10 cellular contexts compared by ENCODE assay signal in genomic region chr19:16398530-16399241, GRCh38.
DNase-seq lines count a peak whose midpoint lies in the region; ATAC-seq, FAIRE-seq and TF ChIP-seq lines count a peak whose summit lies in the region.
"Had no signal": no experiment of that assay in that cellular context is flagged by ENCODE, and none has a peak within 500 bp of the region (broad histone marks: within the 10 kb centered on the region; RNA-seq: fewer than 3 reads in every experiment).

No MANE protein-coding gene starts in this region.

- peak overlapping the region; percentile 32; the same call in 1 of the 2 replicates for H3K27ac ChIP-seq in OCI-LY3 (ENCODE audit: low read length)
- H3K27ac ChIP-seq in stomach smooth muscle (ENCODE audit: low read length) = peak overlapping the region; percentile 11
- peak overlapping the region in 1 of 2 donors; percentile 63 for H3K27ac ChIP-seq in small intestine (ENCODE audit: low read depth in 1 of 2, low read length in 1 of 2)
- no peak overlapping the region for H3K27ac ChIP-seq in RWPE1

- no peak for FAIRE-seq in small intestine (lab: Jason Lieb, UNC)

- H3K4me1 Mint-ChIP-seq in activated CD8-positive, alpha-beta T cell treated with anti-CD3 and anti-CD28 coated beads for 36 hours (ENCODE audit: low read depth) = peaks cover 2% of the 10 kb centered on the region

- peak; percentile 17 for DNase-seq in NCI-H1694 (lab: John Stamatoyannopoulos, UW)
- no peak for DNase-seq in NCI-H1694 treated with DMSO at 0.1 percent for 48 hours (lab: John Stamatoyannopoulos, UW)
- peak; percentile 39 for DNase-seq in globus pallidus (ENCODE audit: low spot score)
- DNase-seq in small intestine = no peak
- DNase-seq in RWPE1 (ENCODE audit: low spot score) = no peak
- DNase-seq in activated CD8-positive, alpha-beta T cell treated with anti-CD3 and anti-CD28 coated beads for 36 hours = no peak
- DNase-seq: NCI-H1930, T-helper 9 cell had no signal

- H3K4me3 Mint-ChIP-seq in activated CD8-positive, alpha-beta T cell treated with anti-CD3 and anti-CD28 coated beads for 36 hours = no peak overlapping the region

- 83 to 89% (median 86%) methylated on average over 8 of the region's 8 CpGs for WGBS in small intestine, 3 donors

- H4K20me1 ChIP-seq in OCI-LY3 (ENCODE audit: insufficient read depth, low read length) = no peaks in the 10 kb centered on the region; the same call in 1 of the 2 replicates

- H3K36me3 ChIP-seq in OCI-LY3 (replicated peaks; ENCODE audit: low read depth, low read length) = peaks cover 54% of the 10 kb centered on the region
- peaks cover 21 to 29% of the 10 kb centered on the region in 2 donors for H3K36me3 ChIP-seq in stomach smooth muscle (ENCODE audit: control insufficient read depth in 2 of 2, insufficient read depth in 2 of 2, low read length in 2 of 2)
- H3K36me3 ChIP-seq in small intestine (ENCODE audit: control insufficient read depth in 2 of 2, insufficient read depth in 2 of 2, low read length in 2 of 2) = peaks cover 14 to 21% of the 10 kb centered on the region in 2 donors

- POLR2A ChIA-PET in RWPE1 (lab: Yijun Ruan, JAX; ENCODE audit: low non-redundant PET) = no interaction called here
- POLR2A ChIA-PET in activated CD8-positive, alpha-beta T cell treated with anti-CD3 and anti-CD28 coated beads for 36 hours (lab: Charles Lee) = no interaction called here

- no peaks in the 10 kb centered on the region for H3K9me3 ChIP-seq in OCI-LY3 (ENCODE audit: insufficient read depth, low read length)
- peaks cover 0 to 4% of the 10 kb centered on the region in 2 donors for H3K9me3 ChIP-seq in stomach smooth muscle (ENCODE audit: control insufficient read depth in 2 of 2, low read length in 2 of 2)
- H3K9me3 ChIP-seq in small intestine (ENCODE audit: control insufficient read depth, low read depth) = no peaks in the 10 kb centered on the region

- H3K4me2 ChIP-seq in OCI-LY3 (ENCODE audit: low read length) = no peak overlapping the region

- no peak overlapping the region for H3K9ac ChIP-seq in OCI-LY3 (ENCODE audit: low read length)
- H3K9ac ChIP-seq in stomach smooth muscle (ENCODE audit: low read length in 2 of 2) = no peak overlapping the region

- H3K36me3 Mint-ChIP-seq in activated CD8-positive, alpha-beta T cell treated with anti-CD3 and anti-CD28 coated beads for 36 hours (ENCODE audit: low read depth) = peaks cover 19% of the 10 kb centered on the region

- no peak overlapping the region for H2AFZ ChIP-seq in OCI-LY3 (ENCODE audit: low read depth, low read length)

- no peaks in the 10 kb centered on the region for H3K79me2 ChIP-seq in OCI-LY3 (ENCODE audit: low read length)

- peaks cover 17% of the 10 kb centered on the region for H3K4me1 ChIP-seq in OCI-LY3 (ENCODE audit: low read length)
- H3K4me1 ChIP-seq in stomach smooth muscle (ENCODE audit: control insufficient read depth, insufficient read depth, low read length) = peaks cover 10% of the 10 kb centered on the region
- H3K4me1 ChIP-seq in small intestine (ENCODE audit: control insufficient read depth in 2 of 2, insufficient read depth in 1 of 2, low read depth in 1 of 2, low read length in 1 of 2) = no peaks in the 10 kb centered on the region

- CTCF ChIA-PET in RWPE1 (lab: Yijun Ruan, JAX) = no interaction called here
- CTCF ChIA-PET in activated CD8-positive, alpha-beta T cell treated with anti-CD3 and anti-CD28 coated beads for 36 hours (lab: Charles Lee) = no interaction called here

- no peaks in the 10 kb centered on the region for H3K9me3 Mint-ChIP-seq in activated CD8-positive, alpha-beta T cell treated with anti-CD3 and anti-CD28 coated beads for 36 hours

- TF ChIP-seq CTCF in OCI-LY3 (IDR thresholded peaks at IDR 0.05; ENCODE audit: low read depth, low read length) (no peak), RWPE1 (conservative IDR thresholded peaks at IDR 0.05; ENCODE audit: low read depth) (no peak)
- no peak for TF ChIP-seq CTCF in activated CD8-positive, alpha-beta T cell treated with anti-CD3 and anti-CD28 coated beads for 36 hours (IDR thresholded peaks at IDR 0.05)

- H3K27me3 Mint-ChIP-seq in activated CD8-positive, alpha-beta T cell treated with anti-CD3 and anti-CD28 coated beads for 36 hours = no peaks in the 10 kb centered on the region

- intact Hi-C loops in activated CD8-positive, alpha-beta T cell treated with anti-CD3 and anti-CD28 coated beads for 36 hours (cut with micrococcal nuclease) = no loop called here

- no peak for ATAC-seq in activated CD8-positive, alpha-beta T cell treated with anti-CD3 and anti-CD28 coated beads for 36 hours

- H3K27ac Mint-ChIP-seq in activated CD8-positive, alpha-beta T cell treated with anti-CD3 and anti-CD28 coated beads for 36 hours = no peak overlapping the region

- H3K27me3 ChIP-seq in OCI-LY3 (ENCODE audit: low read depth, low read length) = no peaks in the 10 kb centered on the region
- no peaks in the 10 kb centered on the region for H3K27me3 ChIP-seq in stomach smooth muscle (ENCODE audit: control insufficient read depth in 1 of 2, insufficient read depth in 2 of 2, low read length in 2 of 2)
- H3K27me3 ChIP-seq in small intestine (ENCODE audit: control insufficient read depth in 2 of 2, insufficient read depth in 2 of 2, low read length in 2 of 2) = no peaks in the 10 kb centered on the region

- H3K4me3 ChIP-seq in OCI-LY3 (ENCODE audit: low read length) (no peak overlapping the region), stomach smooth muscle (ENCODE audit: low read length in 2 of 2) (no peak overlapping the region), small intestine (ENCODE audit: low read depth in 1 of 2, low read length in 2 of 2) (no peak overlapping the region)

Comparison
In these comparisons a context has a peak if more than half of its experiments do, and no peak if none do; other contexts are left out.
1. DNase-seq: peak in NCI-H1694 (single experiment) and globus pallidus (single experiment); none in NCI-H1694 treated with DMSO at 0.1 percent for 48 hours (single experiment), small intestine (single experiment), RWPE1 (single experiment) and activated CD8-positive, alpha-beta T cell treated with anti-CD3 and anti-CD28 coated beads for 36 hours (single experiment).